ENCODE assay signal across 22 cellular contexts in genomic region chr9:98609646-98610045, GRCh38.
"Had no signal": no experiment of that assay in that cellular context is flagged by ENCODE, and none has a peak within 500 bp of the region (broad histone marks: within the 10 kb centered on the region; RNA-seq: fewer than 3 reads in every experiment).

No MANE protein-coding gene starts in this region.

- FAIRE-seq: endometrium, keratinocyte had no signal

- H3K4me1 ChIP-seq: colonic mucosa, gastrocnemius medialis, lower lobe of right lung, psoas muscle, sigmoid colon, transverse colon, vagina had no signal

- H3K4me3 Mint-ChIP-seq: dendritic cell treated with granulocyte-macrophage colony-stimulating factor and Interleukin-4, amounts not matched to agents 40 ng/mL and 50 ng/mL, for 4 days; effector memory CD8-positive, alpha-beta T cell; naive thymus-derived CD8-positive, alpha-beta T cell; nephron progenitor cell; stimulated activated naive B cell treated with anti-CD40 and anti-IgM and Interleukin-4, amounts not matched to agents 10 μg/mL and 1 μg/mL and 100 μg/mL, for 72 hours; stimulated activated naive CD8-positive, alpha-beta T cell treated with anti-CD3 and anti-CD28 coated beads, Interleukin-15, Interleukin-2, amounts not matched to agents 100 ng/mL and 50 ng/mL, for 24 hours had no signal

- H3K27ac Mint-ChIP-seq: dendritic cell treated with granulocyte-macrophage colony-stimulating factor and Interleukin-4, amounts not matched to agents 40 ng/mL and 50 ng/mL, for 4 days; effector memory CD8-positive, alpha-beta T cell; nephron progenitor cell; stimulated activated naive B cell treated with anti-CD40 and anti-IgM and Interleukin-4, amounts not matched to agents 10 μg/mL and 1 μg/mL and 100 μg/mL, for 72 hours; stimulated activated naive CD8-positive, alpha-beta T cell treated with anti-CD3 and anti-CD28 coated beads, Interleukin-15, Interleukin-2, amounts not matched to agents 100 ng/mL and 50 ng/mL, for 24 hours had no signal

- H3K4me3 ChIP-seq: colonic mucosa, gastrocnemius medialis, lower lobe of right lung, ovary, psoas muscle, sigmoid colon, thoracic aorta, transverse colon, vagina had no signal

- ATAC-seq: effector memory CD8-positive, alpha-beta T cell; gastrocnemius medialis; left ventricle myocardium superior; lower lobe of right lung; naive thymus-derived CD8-positive, alpha-beta T cell; psoas muscle; stimulated activated naive B cell treated with anti-CD40 and anti-IgM and Interleukin-4, amounts not matched to agents 10 μg/mL and 1 μg/mL and 100 μg/mL, for 72 hours had no signal

- H3K9me3 Mint-ChIP-seq: dendritic cell treated with granulocyte-macrophage colony-stimulating factor and Interleukin-4, amounts not matched to agents 40 ng/mL and 50 ng/mL, for 4 days; effector memory CD8-positive, alpha-beta T cell; nephron progenitor cell; stimulated activated naive B cell treated with anti-CD40 and anti-IgM and Interleukin-4, amounts not matched to agents 10 μg/mL and 1 μg/mL and 100 μg/mL, for 72 hours; stimulated activated naive CD8-positive, alpha-beta T cell treated with anti-CD3 and anti-CD28 coated beads, Interleukin-15, Interleukin-2, amounts not matched to agents 100 ng/mL and 50 ng/mL, for 24 hours had no signal

- H3K36me3 ChIP-seq: colonic mucosa, gastrocnemius medialis, lower lobe of right lung, ovary, sigmoid colon, thoracic aorta, transverse colon, vagina had no signal

- H3K9me3 ChIP-seq: colonic mucosa, gastrocnemius medialis, lower lobe of right lung, ovary, psoas muscle, sigmoid colon, thoracic aorta, transverse colon, vagina had no signal

- DNase-seq: colonic mucosa; effector memory CD8-positive, alpha-beta T cell; gastrocnemius medialis; head of caudate nucleus; left ventricle myocardium superior; lower lobe of right lung; naive thymus-derived CD8-positive, alpha-beta T cell; nephron progenitor cell; occipital lobe; ovary; psoas muscle; right cardiac atrium; sigmoid colon; stimulated activated CD4-positive, alpha-beta T cell treated with anti-CD3 and anti-CD28 coated beads, Interleukin-2, amount 100 ng/mL, for 48 hours; stimulated activated naive B cell treated with anti-CD40 and anti-IgM and Interleukin-4, amounts not matched to agents 10 μg/mL and 1 μg/mL and 100 μg/mL, for 72 hours; transverse colon had no signal

- H3K4me1 Mint-ChIP-seq: naive thymus-derived CD8-positive, alpha-beta T cell had no signal

- H3K36me3 Mint-ChIP-seq: naive thymus-derived CD8-positive, alpha-beta T cell; stimulated activated naive B cell treated with anti-CD40 and anti-IgM and Interleukin-4, amounts not matched to agents 10 μg/mL and 1 μg/mL and 100 μg/mL, for 72 hours had no signal

- H3K27ac ChIP-seq: colonic mucosa, gastrocnemius medialis, lower lobe of right lung, ovary, psoas muscle, sigmoid colon, thoracic aorta, transverse colon, vagina had no signal

- H3K27me3 ChIP-seq: colonic mucosa, gastrocnemius medialis, ovary, sigmoid colon, transverse colon, vagina had no signal
